Comparison of ENCODE assay signal across 8 cellular contexts in the genomic region with DNA sequence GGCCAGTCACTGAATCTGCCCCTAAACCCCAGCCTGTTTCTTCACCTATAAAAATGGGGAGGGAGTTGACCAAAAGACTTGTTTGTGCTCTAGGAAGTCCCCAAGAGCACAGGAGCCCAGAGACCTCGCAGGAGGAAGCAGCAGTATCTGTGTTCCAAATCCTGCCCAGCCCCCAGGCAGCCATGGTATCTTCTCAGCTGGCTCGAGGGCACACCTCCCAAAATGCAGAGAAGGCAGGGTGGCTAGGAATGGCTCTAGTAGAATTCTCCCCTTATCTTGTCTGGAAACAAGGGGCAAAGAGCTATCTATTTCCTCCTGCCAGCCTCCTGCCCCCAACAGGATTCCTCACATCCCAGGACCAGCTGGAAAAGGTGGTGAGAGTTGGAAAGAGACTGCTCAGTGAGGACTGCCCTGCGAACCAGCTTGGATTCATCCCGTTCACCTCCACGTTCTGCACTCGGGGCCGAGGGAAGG. TPM values are rescaled to one million over a fixed set of nuclear protein-coding genes. Genes with fewer than 3 reads are reported as not detected.
DNase-seq lines count a peak whose midpoint lies in the region; ATAC-seq and TF ChIP-seq lines count a peak whose summit lies in the region.

No MANE protein-coding gene starts in this region.

- no peaks in the 10 kb centered on the region for H3K27me3 ChIP-seq in effector memory CD4-positive, alpha-beta T cell (replicated peaks; ENCODE audit: control insufficient read depth, insufficient read depth, low read length, poor library complexity, severe bottlenecking)
- H3K27me3 ChIP-seq in skeletal muscle tissue (ENCODE audit: control insufficient read depth in 3 of 3, insufficient read depth in 3 of 3, low read length in 3 of 3) (peaks cover 8 to 37% (median 10%) of the 10 kb centered on the region in 3 donors), SJCRH30 (no peaks in the 10 kb centered on the region)

- H3K4me3 Mint-ChIP-seq in T-cell, result peak overlapping the region; percentile 99 to 100 (median 100)

- peaks cover 74 to 89% (median 83%) of the 10 kb centered on the region in 3 donors for H3K4me1 Mint-ChIP-seq in T-cell

- no peak for TF ChIP-seq CTCF in GM12864 (IDR thresholded peaks at IDR 0.05; ENCODE audit: low read depth, low read length, missing control alignments)

- no peaks in the 10 kb centered on the region for H3K27me3 Mint-ChIP-seq in T-cell

- peak overlapping the region; percentile 98 for H3K27ac ChIP-seq in effector memory CD4-positive, alpha-beta T cell (ENCODE audit: insufficient read depth, low read length, poor library complexity, severe bottlenecking)
- H3K27ac ChIP-seq in skeletal muscle tissue (ENCODE audit: low read depth, low read length) (peak overlapping the region; percentile 83), SJCRH30 (no peak overlapping the region)

- H3K9me3 Mint-ChIP-seq in T-cell, result no peaks in the 10 kb centered on the region

- CTCF ChIA-PET in T-cell (lab: Charles Lee), result interaction anchor here (0.6 to 4.6 kb wide), 11 partner anchors 7 to 151 kb away, joined by 3 to 34 read pairs (median 5); partner anchors contain the start of genes RNF43 (in 2 of the 2), HSF5 (in 1 of the 2), SUPT4H1 (in 1 of the 2) and TSPOAP1 (in 1 of the 2)

- H3K9me3 ChIP-seq in effector memory CD4-positive, alpha-beta T cell (ENCODE audit: control insufficient read depth, low read length), result no peaks in the 10 kb centered on the region
- H3K9me3 ChIP-seq in skeletal muscle tissue (ENCODE audit: control insufficient read depth in 3 of 3, low read length in 3 of 3), result no peaks in the 10 kb centered on the region
- H3K9me3 ChIP-seq in SJCRH30 (replicated peaks), result no peaks in the 10 kb centered on the region

- H3K4me3 ChIP-seq in GM12864 (ENCODE audit: low read depth, low read length), result peak overlapping the region; percentile 97
- H3K4me3 ChIP-seq in effector memory CD4-positive, alpha-beta T cell (ENCODE audit: insufficient read depth, low read depth, low read length, poor library complexity, severe bottlenecking), result peak overlapping the region; percentile 98
- H3K4me3 ChIP-seq in skeletal muscle tissue (ENCODE audit: low read length in 3 of 3), result no peak overlapping the region
- no peak overlapping the region for H3K4me3 ChIP-seq in SJCRH30

- peak; percentile 55 for DNase-seq in GM12864 (ENCODE audit: low read depth)
- peak in 32 of 34 experiments; percentile 52 to 77 (median 63) for DNase-seq in T-cell
- peak in 1 of 3 donors; percentile 27 for DNase-seq in effector memory CD4-positive, alpha-beta T cell
- DNase-seq in NCI-H1048 (lab: John Stamatoyannopoulos, UW), result no peak
- no peak for DNase-seq in SJCRH30

- POLR2A ChIA-PET in T-cell (lab: Charles Lee), result interaction anchor here (0.6 to 3.1 kb wide), 6 partner anchors 9 to 295 kb away, joined by 3 to 20 read pairs (median 4); partner anchors contain the start of gene SUPT4H1 (in 1 of the 2)

- H3K4me1 ChIP-seq in effector memory CD4-positive, alpha-beta T cell (ENCODE audit: control insufficient read depth, insufficient read depth, low read length, poor library complexity, severe bottlenecking), result peaks cover 81% of the 10 kb centered on the region
- H3K4me1 ChIP-seq in skeletal muscle tissue (ENCODE audit: control insufficient read depth in 3 of 3, insufficient read depth in 3 of 3, low read length in 3 of 3), result peaks cover 13 to 19% (median 14%) of the 10 kb centered on the region in 3 donors
- H3K4me1 ChIP-seq in SJCRH30, result peaks cover 6% of the 10 kb centered on the region; the same call in 1 of the 2 replicates

- peaks cover 8% of the 10 kb centered on the region for H3K36me3 Mint-ChIP-seq in T-cell

- no peak overlapping the region for H3K9ac ChIP-seq in skeletal muscle tissue (ENCODE audit: low read depth in 1 of 3, low read length in 3 of 3)

- H3K27ac Mint-ChIP-seq in T-cell, result peak overlapping the region; percentile 98 to 99

- H3K36me3 ChIP-seq in effector memory CD4-positive, alpha-beta T cell (ENCODE audit: control insufficient read depth, insufficient read depth, low read length), result peaks cover under 1% of the 10 kb centered on the region
- H3K36me3 ChIP-seq in skeletal muscle tissue (ENCODE audit: control insufficient read depth in 3 of 3, insufficient read depth in 3 of 3, low read length in 3 of 3) (peaks cover 0 to under 1% (median 0%) of the 10 kb centered on the region in 3 donors), SJCRH30 (no peaks in the 10 kb centered on the region)

- ATAC-seq in T-cell (replicated peaks in 1 of 4) (peak in 2 of 4 experiments; percentile 4 to 9), GM19324 (IDR thresholded peaks at IDR 0.05; ENCODE audit: low FRiP score, unreplicated experiment) (no peak), GM18907 (IDR thresholded peaks at IDR 0.05; ENCODE audit: unreplicated experiment) (no peak)

RNA-seq across cellular contexts. Expression of gene TSPOAP1, which starts 8.6 kb away (rescaled TPM):
- total RNA-seq in T-cell (10 to 100 TPM; 15.6 to 62.7 (median 19.9) TPM), skeletal muscle tissue (1.0 TPM)
- 0.53 and 0.58 TPM in 2 replicates for total RNA-seq in SJCRH30 (2014; rRNA removed; shearing (Covaris generic))

RNA-seq across cellular contexts. Expression of gene SUPT4H1, which starts 14.8 kb away (rescaled TPM):
- total RNA-seq in T-cell, result 10 to 100 TPM; 40.5 to 77.3 (median 63.2) TPM
- 62.6 TPM for total RNA-seq in skeletal muscle tissue
- total RNA-seq in SJCRH30 (2014; rRNA removed; shearing (Covaris generic)), result 61.2 and 61.3 TPM in 2 replicates

RNA-seq across cellular contexts. Expression of gene MPO, which starts 56.4 kb away (rescaled TPM):
- total RNA-seq in T-cell (1 to 10 TPM in 4 of 5 donors, under 1 TPM in 1; 0.32 to 1.9 (median 1.1) TPM), skeletal muscle tissue (14.1 TPM)
- total RNA-seq in SJCRH30 (2014; rRNA removed; shearing (Covaris generic)), result 5.2 and 6.4 TPM in 2 replicates

Comparison
In these comparisons a context has a peak if more than half of its experiments do, and no peak if none do; other contexts are left out.
1. DNase-seq: peak in GM12864 (single experiment) and T-cell (32 of 34); none in NCI-H1048 (single experiment) and SJCRH30 (0 of 2).
2. H3K4me3 ChIP-seq: peak in GM12864 (single experiment) and effector memory CD4-positive, alpha-beta T cell (single experiment); none in skeletal muscle tissue (0 of 3) and SJCRH30 (single experiment).